In the genomic region with DNA sequence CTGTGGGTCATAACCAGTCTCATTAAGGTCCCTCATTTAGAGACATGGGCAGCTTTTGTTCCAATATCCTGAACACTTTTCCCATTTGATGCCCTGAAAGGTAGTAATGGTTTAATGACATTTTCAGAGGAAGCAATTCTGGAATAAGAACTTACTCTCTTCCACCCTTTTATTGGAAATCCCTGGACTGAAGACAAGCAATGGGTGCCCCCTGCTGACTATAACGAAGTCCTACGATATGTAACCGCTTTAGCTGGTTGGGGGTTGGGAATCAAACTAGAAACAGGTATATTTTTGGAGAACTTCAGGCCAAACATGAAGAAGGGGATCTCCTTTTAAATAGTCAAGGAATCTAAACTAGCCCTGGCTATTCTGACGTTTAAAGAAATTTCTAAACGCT, we compare ENCODE assay signal across 9 cellular contexts. TPM values are rescaled to one million over a fixed set of nuclear protein-coding genes. Genes with fewer than 3 reads are reported as not detected.
DNase-seq lines count a peak whose midpoint lies in the region; ATAC-seq and TF ChIP-seq lines count a peak whose summit lies in the region.
"Had no signal": no experiment of that assay in that cellular context is flagged by ENCODE, and none has a peak within 500 bp of the region (broad histone marks: within the 10 kb centered on the region; RNA-seq: fewer than 3 reads in every experiment).

No MANE protein-coding gene starts in this region.

- DNase-seq in DMS153 treated with DMSO at 0.1 percent for 48 hours (lab: John Stamatoyannopoulos, UW; ENCODE audit: unreplicated experiment) (peak; percentile 47), HuH-7.5 (ENCODE audit: low spot score) (peak; percentile 47), UCSD-AML1 (lab: John Stamatoyannopoulos, UW; ENCODE audit: unreplicated experiment) (peak; percentile 10), right atrium auricular region (ENCODE audit: low spot score) (no peak), superior temporal gyrus (ENCODE audit: extremely low spot score) (peak; percentile 75)
- DNase-seq in activated naive CD8-positive, alpha-beta T cell treated with anti-CD3 and anti-CD28 coated beads, Interleukin-2, amount 50 U/mL, for 24 hours: no peak

- peak; percentile 40 to 58 for TF ChIP-seq CTCF in right atrium auricular region (IDR thresholded peaks at IDR 0.05)

- H3K27ac ChIP-seq in right atrium auricular region: no peak overlapping the region

- no peak overlapping the region for H3K27ac Mint-ChIP-seq in activated naive CD8-positive, alpha-beta T cell treated with anti-CD3 and anti-CD28 coated beads, Interleukin-2, amount 50 U/mL, for 24 hours

- H3K27me3 ChIP-seq in right atrium auricular region: no peaks in the 10 kb centered on the region

- H3K4me1 Mint-ChIP-seq in activated naive CD8-positive, alpha-beta T cell treated with anti-CD3 and anti-CD28 coated beads, Interleukin-2, amount 50 U/mL, for 24 hours: peaks cover 11% of the 10 kb centered on the region

- H3K36me3 Mint-ChIP-seq in activated naive CD8-positive, alpha-beta T cell treated with anti-CD3 and anti-CD28 coated beads, Interleukin-2, amount 50 U/mL, for 24 hours (ENCODE audit: low read depth): peaks cover 56% of the 10 kb centered on the region

- H3K4me1 ChIP-seq in right atrium auricular region: peaks cover 0 to 10% of the 10 kb centered on the region in 2 donors

- H3K4me3 ChIP-seq in right atrium auricular region: no peak overlapping the region

- ATAC-seq in GM18867 (IDR thresholded peaks at IDR 0.05; ENCODE audit: unreplicated experiment) (no peak), GM19397 (IDR thresholded peaks at IDR 0.05; ENCODE audit: unreplicated experiment) (no peak)
- ATAC-seq in activated naive CD8-positive, alpha-beta T cell treated with anti-CD3 and anti-CD28 coated beads, Interleukin-2, amount 50 U/mL, for 24 hours: no peak
- ATAC-seq: naive thymus-derived CD8-positive, alpha-beta T cell had no signal

- H3K4me3 Mint-ChIP-seq in activated naive CD8-positive, alpha-beta T cell treated with anti-CD3 and anti-CD28 coated beads, Interleukin-2, amount 50 U/mL, for 24 hours: no peak overlapping the region
- H3K4me3 Mint-ChIP-seq: naive thymus-derived CD8-positive, alpha-beta T cell had no signal

- no peaks in the 10 kb centered on the region for H3K9me3 Mint-ChIP-seq in activated naive CD8-positive, alpha-beta T cell treated with anti-CD3 and anti-CD28 coated beads, Interleukin-2, amount 50 U/mL, for 24 hours
- H3K9me3 Mint-ChIP-seq: naive thymus-derived CD8-positive, alpha-beta T cell had no signal

- no peaks in the 10 kb centered on the region for H3K27me3 Mint-ChIP-seq in activated naive CD8-positive, alpha-beta T cell treated with anti-CD3 and anti-CD28 coated beads, Interleukin-2, amount 50 U/mL, for 24 hours
- H3K27me3 Mint-ChIP-seq: naive thymus-derived CD8-positive, alpha-beta T cell had no signal

- H3K36me3 ChIP-seq in right atrium auricular region: peaks cover 70% of the 10 kb centered on the region

- no peaks in the 10 kb centered on the region for H3K9me3 ChIP-seq in right atrium auricular region

RNA-seq across cellular contexts. Expression of gene SARNP, which starts 20.5 kb away (rescaled TPM):
- total RNA-seq in right atrium auricular region: 10 to 100 TPM; 61.4 to 70.8 TPM

RNA-seq across cellular contexts. Expression of gene ORMDL2, which starts 20.8 kb away (rescaled TPM):
- total RNA-seq in right atrium auricular region: 10 to 100 TPM in 1 of 2 donors, 1 to 10 TPM in 1; 6.5 to 17.1 TPM

RNA-seq across cellular contexts. Expression of gene DNAJC14, which starts 32.3 kb away (rescaled TPM):
- total RNA-seq in right atrium auricular region: 10 to 100 TPM; 23.4 to 35.0 TPM

RNA-seq across cellular contexts. Expression of gene MMP19, which starts 45.7 kb away (rescaled TPM):
- total RNA-seq in right atrium auricular region: 1 to 10 TPM; 5.0 to 7.7 TPM

RNA-seq across cellular contexts. Expression of gene GDF11, which starts 54.1 kb away (rescaled TPM):
- 1 to 10 TPM; 8.1 to 8.6 TPM for total RNA-seq in right atrium auricular region

Comparison
In these comparisons a context has a peak if more than half of its experiments do, and no peak if none do; other contexts are left out.
1. DNase-seq: peak in DMS153 treated with DMSO at 0.1 percent for 48 hours (single experiment), HuH-7.5 (single experiment), UCSD-AML1 (single experiment) and superior temporal gyrus (single experiment); none in right atrium auricular region (single experiment) and activated naive CD8-positive, alpha-beta T cell treated with anti-CD3 and anti-CD28 coated beads, Interleukin-2, amount 50 U/mL, for 24 hours (single experiment).